Comparison of ENCODE assay signal across 23 cellular contexts in genomic region chr7:29765392-29765979, GRCh38. TPM values are rescaled to one million over a fixed set of nuclear protein-coding genes. Genes with fewer than 3 reads are reported as not detected.
"Had no signal": no experiment of that assay in that cellular context is flagged by ENCODE, and none has a peak within 500 bp of the region (broad histone marks: within the 10 kb centered on the region; RNA-seq: fewer than 3 reads in every experiment).

No MANE protein-coding gene starts in this region.

- DNase-seq: activated naive CD4-positive, alpha-beta T cell; activated T-cell treated with anti-CD3 and anti-CD28 coated beads, Interleukin-2, amount 50 U/mL, for 1 hour; adrenal gland; central memory CD4-positive, alpha-beta T cell; dermis blood vessel endothelial cell; effector CD8-positive, alpha-beta T cell; esophagus squamous epithelium; head of caudate nucleus; hypothalamus; natural killer cell; sigmoid colon; stimulated activated CD4-positive, alpha-beta T cell treated with anti-CD3 and anti-CD28 coated beads, Interleukin-4, amount 100 ng/mL, for 24 hours; stimulated activated naive CD4-positive, alpha-beta T cell treated with Interleukin-2 at 50 U/mL for 16 hours; T-cell; upper lobe of left lung; WERI-Rb-1 had no signal

- H3K9me3 ChIP-seq: adrenal gland, esophagus squamous epithelium, gastroesophageal sphincter, sigmoid colon, thoracic aorta, upper lobe of left lung had no signal

- H2AFZ ChIP-seq: parathyroid adenoma had no signal

- H3K36me3 ChIP-seq: adrenal gland, esophagus squamous epithelium, gastroesophageal sphincter, sigmoid colon, thoracic aorta, upper lobe of left lung, WERI-Rb-1 had no signal

- H3K79me2 ChIP-seq: parathyroid adenoma had no signal

- H3K27me3 ChIP-seq: adrenal gland, sigmoid colon, upper lobe of left lung had no signal

- ATAC-seq: activated T-helper 17 cell treated with anti-CD3 and anti-CD28 coated beads, Interleukin-2, amount 50 U/mL, for 72 hours; gastroesophageal sphincter; left lobe of liver; natural killer cell; SK-N-SH treated with all-trans-retinoic acid at 6 μM for 48 hours; T-cell had no signal

- H3K4me1 ChIP-seq: adrenal gland, esophagus squamous epithelium, gastroesophageal sphincter, parathyroid adenoma, sigmoid colon, upper lobe of left lung had no signal

- H3K27ac ChIP-seq: adrenal gland, esophagus squamous epithelium, gastroesophageal sphincter, parathyroid adenoma, sigmoid colon, thoracic aorta, upper lobe of left lung, WERI-Rb-1 had no signal

- H3K4me3 ChIP-seq: adrenal gland, esophagus squamous epithelium, gastroesophageal sphincter, lung, sigmoid colon, thoracic aorta, upper lobe of left lung had no signal

- H3K9ac ChIP-seq: parathyroid adenoma had no signal

RNA-seq across cellular contexts. Expression of gene WIPF3, which starts 40.8 kb away (rescaled TPM):
- total RNA-seq: activated T-helper 17 cell treated with anti-CD3 and anti-CD28 coated beads, Interleukin-2, amount 50 U/mL, for 72 hours; natural killer cell had no signal
